12 cellular contexts compared by ENCODE assay signal in genomic region chr7:138625849-138626230, GRCh38.
DNase-seq lines count a peak whose midpoint lies in the region; ATAC-seq and TF ChIP-seq lines count a peak whose summit lies in the region.
"Had no signal": no experiment of that assay in that cellular context is flagged by ENCODE, and none has a peak within 500 bp of the region (broad histone marks: within the 10 kb centered on the region; RNA-seq: fewer than 3 reads in every experiment).

No MANE protein-coding gene starts in this region.

- H3K4me1 Mint-ChIP-seq in CD4-positive, alpha-beta T cell (ENCODE audit: low read depth) = peaks cover 44% of the 10 kb centered on the region
- peaks cover 47% of the 10 kb centered on the region for H3K4me1 Mint-ChIP-seq in activated T-helper 2 cell treated with anti-CD3 and anti-CD28 coated beads, Interferon-gamma antibody, Interleukin-2, Interleukin-4, amounts not matched to agents 10 μg/mL and 5 μg/mL and 100 μg/mL, durations not matched to agents 14 hours and 24 hours and 36 hours (ENCODE audit: low read depth)

- DNase-seq in CD4-positive, alpha-beta T cell = peak in 1 of 10 experiments; percentile 3
- DNase-seq in NCI-H2196 (lab: John Stamatoyannopoulos, UW; ENCODE audit: unreplicated experiment) (peak; percentile 61), HuH-7 (ENCODE audit: low spot score) (no peak), head of caudate nucleus (no peak)
- DNase-seq in activated T-helper 2 cell treated with anti-CD3 and anti-CD28 coated beads, Interferon-gamma antibody, Interleukin-2, Interleukin-4, amounts not matched to agents 10 μg/mL and 5 μg/mL and 100 μg/mL, durations not matched to agents 14 hours and 24 hours and 36 hours (ENCODE audit: low spot score) = peak; percentile 28
- DNase-seq: activated CD4-positive, alpha-beta T cell treated with anti-CD3 and anti-CD28 coated beads for 1 hour; occipital lobe; transverse colon had no signal

- no peaks in the 10 kb centered on the region for H3K27me3 ChIP-seq in CD4-positive, alpha-beta T cell (ENCODE audit: control insufficient read depth, insufficient read depth, low read length)
- H3K27me3 ChIP-seq: transverse colon had no signal

- H3K9me3 ChIP-seq in CD4-positive, alpha-beta T cell (ENCODE audit: control insufficient read depth, low read length) = no peaks in the 10 kb centered on the region
- H3K9me3 ChIP-seq: transverse colon had no signal

- no peaks in the 10 kb centered on the region for H3K9me3 Mint-ChIP-seq in CD4-positive, alpha-beta T cell
- H3K9me3 Mint-ChIP-seq in activated T-helper 2 cell treated with anti-CD3 and anti-CD28 coated beads, Interferon-gamma antibody, Interleukin-2, Interleukin-4, amounts not matched to agents 10 μg/mL and 5 μg/mL and 100 μg/mL, durations not matched to agents 14 hours and 24 hours and 36 hours = no peaks in the 10 kb centered on the region

- intact Hi-C loops in CD4-positive, alpha-beta T cell (cut with DNase I, micrococcal nuclease) = loop anchor here in 1 of 2 experiments (10.0 kb wide), 1 partner anchor 129 kb away; no protein-coding TSS in a partner anchor
- intact Hi-C loops in activated T-helper 2 cell treated with anti-CD3 and anti-CD28 coated beads, Interferon-gamma antibody, Interleukin-2, Interleukin-4, amounts not matched to agents 10 μg/mL and 5 μg/mL and 100 μg/mL, durations not matched to agents 14 hours and 24 hours and 36 hours (cut with micrococcal nuclease) = loop anchor here (1.0 to 5.0 kb wide), 7 partner anchors 23 to 455 kb away; partner anchors contain the start of gene TRIM24
- intact Hi-C loops in head of caudate nucleus (cut with DNase I) = no loop called here

- TF ChIP-seq CTCF in CD4-positive, alpha-beta T cell (IDR thresholded peaks at IDR 0.05) = no peak

- no peak overlapping the region for H3K27ac ChIP-seq in CD4-positive, alpha-beta T cell (ENCODE audit: low read depth, low read length)
- H3K27ac ChIP-seq: transverse colon had no signal

- no peaks in the 10 kb centered on the region for H3K36me3 Mint-ChIP-seq in CD4-positive, alpha-beta T cell (ENCODE audit: low read depth)
- no peaks in the 10 kb centered on the region for H3K36me3 Mint-ChIP-seq in activated T-helper 2 cell treated with anti-CD3 and anti-CD28 coated beads, Interferon-gamma antibody, Interleukin-2, Interleukin-4, amounts not matched to agents 10 μg/mL and 5 μg/mL and 100 μg/mL, durations not matched to agents 14 hours and 24 hours and 36 hours (ENCODE audit: low read depth)

- CTCF ChIA-PET in CD4-positive, alpha-beta T cell (lab: Charles Lee) = no interaction called here

- POLR2A ChIA-PET in CD4-positive, alpha-beta T cell (lab: Charles Lee) = interaction anchor here (0.8 to 1.9 kb wide), 8 partner anchors 12 to 278 kb away, joined by 3 to 10 read pairs (median 4); no protein-coding TSS in a partner anchor

- peak overlapping the region; percentile 13 for H3K4me3 Mint-ChIP-seq in CD4-positive, alpha-beta T cell
- peak overlapping the region; percentile 47 for H3K4me3 Mint-ChIP-seq in activated T-helper 2 cell treated with anti-CD3 and anti-CD28 coated beads, Interferon-gamma antibody, Interleukin-2, Interleukin-4, amounts not matched to agents 10 μg/mL and 5 μg/mL and 100 μg/mL, durations not matched to agents 14 hours and 24 hours and 36 hours (ENCODE audit: low read depth)

- peak; percentile 63 for ATAC-seq in CD4-positive, alpha-beta T cell (ENCODE audit: poor library complexity)
- ATAC-seq in GM21526 (IDR thresholded peaks at IDR 0.05; ENCODE audit: low FRiP score, unreplicated experiment) = peak; percentile 56
- no peak for ATAC-seq in HG02642 (IDR thresholded peaks at IDR 0.05; ENCODE audit: poor library complexity, unreplicated experiment)
- ATAC-seq in GM19023 (IDR thresholded peaks at IDR 0.05; ENCODE audit: unreplicated experiment) = no peak
- ATAC-seq: HCT116 had no signal

- no peaks in the 10 kb centered on the region for H3K27me3 Mint-ChIP-seq in CD4-positive, alpha-beta T cell
- peaks cover 15% of the 10 kb centered on the region for H3K27me3 Mint-ChIP-seq in activated T-helper 2 cell treated with anti-CD3 and anti-CD28 coated beads, Interferon-gamma antibody, Interleukin-2, Interleukin-4, amounts not matched to agents 10 μg/mL and 5 μg/mL and 100 μg/mL, durations not matched to agents 14 hours and 24 hours and 36 hours (ENCODE audit: low read depth)

- H3K27ac Mint-ChIP-seq in CD4-positive, alpha-beta T cell = peak overlapping the region; percentile 61
- H3K27ac Mint-ChIP-seq in activated T-helper 2 cell treated with anti-CD3 and anti-CD28 coated beads, Interferon-gamma antibody, Interleukin-2, Interleukin-4, amounts not matched to agents 10 μg/mL and 5 μg/mL and 100 μg/mL, durations not matched to agents 14 hours and 24 hours and 36 hours = peak overlapping the region; percentile 73

Comparison
In these comparisons a context has a peak if more than half of its experiments do, and no peak if none do; other contexts are left out.
1. ATAC-seq: peak in CD4-positive, alpha-beta T cell (single experiment) and GM21526 (single experiment); none in HG02642 (single experiment) and GM19023 (single experiment).
2. DNase-seq: peak in NCI-H2196 (single experiment) and activated T-helper 2 cell treated with anti-CD3 and anti-CD28 coated beads, Interferon-gamma antibody, Interleukin-2, Interleukin-4, amounts not matched to agents 10 μg/mL and 5 μg/mL and 100 μg/mL, durations not matched to agents 14 hours and 24 hours and 36 hours (single experiment); none in HuH-7 (single experiment) and head of caudate nucleus (0 of 42).